ENCODE assay signal across 9 cellular contexts in the genomic region with DNA sequence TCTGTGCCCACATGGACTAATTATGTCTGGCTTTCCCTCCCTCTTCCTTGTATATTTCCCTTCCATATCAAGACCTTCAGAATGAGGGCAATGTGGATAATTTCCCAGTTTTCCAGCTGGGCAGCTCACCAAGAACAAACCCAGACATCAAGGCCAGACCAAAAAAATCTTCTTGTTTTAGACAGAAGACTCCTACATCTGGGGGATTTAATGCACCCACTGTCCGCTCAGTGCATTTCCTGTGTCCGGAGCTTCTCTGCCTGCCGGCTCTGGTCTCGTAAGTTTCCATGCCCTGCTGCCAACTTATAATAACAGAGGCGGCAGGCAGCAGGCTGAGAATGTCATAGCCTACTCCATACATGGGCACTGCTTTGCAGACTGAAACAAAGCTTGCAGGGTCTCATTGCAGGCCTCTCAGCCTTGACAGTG.
DNase-seq lines count a peak whose midpoint lies in the region; ATAC-seq, FAIRE-seq and TF ChIP-seq lines count a peak whose summit lies in the region.
"Had no signal": no experiment of that assay in that cellular context is flagged by ENCODE, and none has a peak within 500 bp of the region (broad histone marks: within the 10 kb centered on the region; RNA-seq: fewer than 3 reads in every experiment).

No MANE protein-coding gene starts in this region.

- H3K27me3 ChIP-seq in liver (ENCODE audit: control insufficient read depth in 4 of 4, insufficient read depth in 4 of 4, low read length in 3 of 4) (no peaks in the 10 kb centered on the region), HepG2 (ENCODE audit: control insufficient read depth in 1 of 2, insufficient read depth in 2 of 2, low read length in 2 of 2) (no peaks in the 10 kb centered on the region)

- H3K4me1 ChIP-seq in liver (ENCODE audit: control insufficient read depth in 4 of 4, insufficient read depth in 4 of 4, low read length in 3 of 4), result peaks cover 2 to 41% (median 25%) of the 10 kb centered on the region in 4 donors
- peaks cover 36% of the 10 kb centered on the region for H3K4me1 ChIP-seq in HepG2 (ENCODE audit: insufficient read depth, low read length)

- intact Hi-C loops in HepG2 (cut with micrococcal nuclease; ENCODE audit: unreplicated experiment), result no loop called here

- BruUV-seq in HepG2 (replicated peaks; lab: Mats Ljungman, UMichigan), result no TSS peak

- TF ChIP-seq EP300 in HepG2 (IDR thresholded peaks at IDR 0.05; ENCODE audit: low read depth in 2 of 2, low read length in 2 of 2) (no peak), HepG2 (CRISPR knock-in tag; IDR thresholded peaks at IDR 0.05; ENCODE audit: borderline replicate concordance) (no peak)

- H3K4me2 ChIP-seq in HepG2 (ENCODE audit: low read depth, low read length), result no peak overlapping the region

- WGBS in liver, result 78% methylated on average over 5 of the region's 5 CpGs
- 97% methylated on average over 5 of the region's 5 CpGs for WGBS in HepG2 (ENCODE audit: low lambda C conversion rate)

- in situ Hi-C loops in HepG2 (cut with HindIII; ENCODE audit: extremely low pct_ligation_motif_present, low pct_unique_long_range_greater_than_20kb), result no loop called here

- H3K79me2 ChIP-seq in HepG2 (ENCODE audit: insufficient read depth, low read length), result no peaks in the 10 kb centered on the region

- H2AFZ ChIP-seq in HepG2 (ENCODE audit: low read length), result no peak overlapping the region

- TF ChIP-seq RAD21 in liver (IDR thresholded peaks at IDR 0.05) (peak in 1 of 2 donors; percentile 9), HepG2 (CRISPR knock-in tag; IDR thresholded peaks at IDR 0.05) (no peak)

- peaks cover 0 to 10% (median 2%) of the 10 kb centered on the region in 4 donors for H3K9me3 ChIP-seq in liver (ENCODE audit: control insufficient read depth in 4 of 4, low read length in 3 of 4)
- peaks cover 10% of the 10 kb centered on the region for H3K9me3 ChIP-seq in HepG2 (ENCODE audit: low read length)

- H3K36me3 ChIP-seq in liver (ENCODE audit: control insufficient read depth in 4 of 4, insufficient read depth in 3 of 4, low read depth in 1 of 4, low read length in 3 of 4) (peaks cover 0 to 8% (median 2%) of the 10 kb centered on the region in 4 donors), HepG2 (replicated peaks in 1 of 2; ENCODE audit: control insufficient read depth in 1 of 2, insufficient read depth in 2 of 2, low read length in 2 of 2) (0 out of 5 replicates have a peak, but pooled peaks cover 0 to 1% of the 10 kb centered on the region in 2 experiments)

- ATAC-seq in HepG2 (no peak), omental fat pad (ENCODE audit: low FRiP score) (peak; percentile 52), GM18861 (IDR thresholded peaks at IDR 0.05; ENCODE audit: unreplicated experiment) (no peak)

- H3K9ac ChIP-seq in liver (ENCODE audit: low read depth in 1 of 2, low read length in 2 of 2), result no peak overlapping the region
- H3K9ac ChIP-seq in HepG2 (ENCODE audit: insufficient read depth, low read depth, low read length), result no peak overlapping the region

- no peak overlapping the region for H3K4me3 ChIP-seq in liver (ENCODE audit: low read depth in 1 of 3, low read length in 3 of 3)
- no peak overlapping the region for H3K4me3 ChIP-seq in HepG2 (replicated peaks in 1 of 3; ENCODE audit: insufficient read depth in 1 of 3, low read depth in 2 of 3, low read length in 3 of 3)
- no peak overlapping the region for H3K4me3 ChIP-seq in foreskin fibroblast (ENCODE audit: low read depth in 1 of 2, low read length in 2 of 2)

- FAIRE-seq in HepG2 (lab: Jason Lieb, UNC), result no peak

- H4K20me1 ChIP-seq in HepG2 (ENCODE audit: insufficient read depth, low read length), result no peaks in the 10 kb centered on the region

- TF ChIP-seq POLR2A in HepG2 (IDR thresholded peaks at IDR 0.05; ENCODE audit: insufficient read depth in 1 of 2, low read depth in 2 of 2, low read length in 2 of 2), result no peak

- no peak for TF ChIP-seq CTCF in liver (IDR thresholded peaks at IDR 0.05; ENCODE audit: low read depth, low read length, missing input control)
- TF ChIP-seq CTCF in HepG2 (CRISPR knock-in tag; IDR thresholded peaks at IDR 0.05), result no peak
- no peak for TF ChIP-seq CTCF in foreskin fibroblast (IDR thresholded peaks at IDR 0.05; ENCODE audit: low read depth, low read length)
- no peak for TF ChIP-seq CTCF in omental fat pad (IDR thresholded peaks at IDR 0.05)

- POLR2A ChIA-PET in HepG2 (lab: Yijun Ruan, JAX), result no interaction called here

- H3K27ac ChIP-seq in liver (ENCODE audit: low read depth in 1 of 2, low read length in 2 of 2) (peak overlapping the region; percentile 64 to 70), HepG2 (ENCODE audit: extremely low read length, insufficient read depth, low read length) (no peak overlapping the region)

- CTCF ChIA-PET in HepG2 (lab: Yijun Ruan, JAX; ENCODE audit: low intra/inter-chr PET ratio, low total read pairs), result no interaction called here

- DNase-seq in HepG2 (ENCODE audit: low spot score) (no peak), foreskin fibroblast (peak; percentile 17 to 49), omental fat pad (ENCODE audit: low spot score) (no peak), NCI-H2081 treated with DMSO at 0.1 percent for 48 hours (lab: John Stamatoyannopoulos, UW) (no peak), AG08396 (ENCODE audit: low spot score) (no peak), NCI-H2171 treated with DMSO at 0.1 percent for 48 hours (lab: John Stamatoyannopoulos, UW) (no peak)
- DNase-seq: stimulated activated CD4-positive, alpha-beta T cell treated with anti-CD3 and anti-CD28 coated beads, Interleukin-4, amount 100 ng/mL, for 24 hours had no signal

TF ChIP-seq in liver, 16 proteins besides CTCF, POLR2A, EP300 and RAD21:
- TF ChIP-seq, protein P1, sequence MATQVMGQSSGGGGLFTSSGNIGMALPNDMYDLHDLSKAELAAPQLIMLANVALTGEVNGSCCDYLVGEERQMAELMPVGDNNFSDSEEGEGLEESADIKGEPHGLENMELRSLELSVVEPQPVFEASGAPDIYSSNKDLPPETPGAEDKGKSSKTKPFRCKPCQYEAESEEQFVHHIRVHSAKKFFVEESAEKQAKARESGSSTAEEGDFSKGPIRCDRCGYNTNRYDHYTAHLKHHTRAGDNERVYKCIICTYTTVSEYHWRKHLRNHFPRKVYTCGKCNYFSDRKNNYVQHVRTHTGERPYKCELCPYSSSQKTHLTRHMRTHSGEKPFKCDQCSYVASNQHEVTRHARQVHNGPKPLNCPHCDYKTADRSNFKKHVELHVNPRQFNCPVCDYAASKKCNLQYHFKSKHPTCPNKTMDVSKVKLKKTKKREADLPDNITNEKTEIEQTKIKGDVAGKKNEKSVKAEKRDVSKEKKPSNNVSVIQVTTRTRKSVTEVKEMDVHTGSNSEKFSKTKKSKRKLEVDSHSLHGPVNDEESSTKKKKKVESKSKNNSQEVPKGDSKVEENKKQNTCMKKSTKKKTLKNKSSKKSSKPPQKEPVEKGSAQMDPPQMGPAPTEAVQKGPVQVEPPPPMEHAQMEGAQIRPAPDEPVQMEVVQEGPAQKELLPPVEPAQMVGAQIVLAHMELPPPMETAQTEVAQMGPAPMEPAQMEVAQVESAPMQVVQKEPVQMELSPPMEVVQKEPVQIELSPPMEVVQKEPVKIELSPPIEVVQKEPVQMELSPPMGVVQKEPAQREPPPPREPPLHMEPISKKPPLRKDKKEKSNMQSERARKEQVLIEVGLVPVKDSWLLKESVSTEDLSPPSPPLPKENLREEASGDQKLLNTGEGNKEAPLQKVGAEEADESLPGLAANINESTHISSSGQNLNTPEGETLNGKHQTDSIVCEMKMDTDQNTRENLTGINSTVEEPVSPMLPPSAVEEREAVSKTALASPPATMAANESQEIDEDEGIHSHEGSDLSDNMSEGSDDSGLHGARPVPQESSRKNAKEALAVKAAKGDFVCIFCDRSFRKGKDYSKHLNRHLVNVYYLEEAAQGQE (IDR thresholded peaks at IDR 0.05), result peak; percentile 56
- TF ChIP-seq NR2F2 (IDR thresholded peaks at IDR 0.05) (peak; percentile 28), EGR1 (IDR thresholded peaks at IDR 0.05; ENCODE audit: low read depth in 2 of 2) (no peak)

TF ChIP-seq in HepG2, 621 proteins besides CTCF, POLR2A, EP300 and RAD21:
- no peak for TF ChIP-seq MTF1 (CRISPR knock-in tag; IDR thresholded peaks at IDR 0.05)
- TF ChIP-seq MBD4 (IDR thresholded peaks at IDR 0.05; ENCODE audit: borderline replicate concordance, low read length), result no peak
- no peak for TF ChIP-seq ZNF572 (CRISPR knock-in tag; IDR thresholded peaks at IDR 0.05)
- TF ChIP-seq NR2F6 (IDR thresholded peaks at IDR 0.05), result no peak
- TF ChIP-seq NR2F6 (CRISPR knock-in tag; IDR thresholded peaks at IDR 0.05), result no peak
- TF ChIP-seq PCBP1 (IDR thresholded peaks at IDR 0.05; ENCODE audit: borderline replicate concordance, low read depth, low read length), result no peak
- TF ChIP-seq ZKSCAN1 (IDR thresholded peaks at IDR 0.05; ENCODE audit: low read length), result no peak

Comparison
In these comparisons a context has a peak if more than half of its experiments do, and no peak if none do; other contexts are left out.
1. DNase-seq: peak in foreskin fibroblast (2 of 2); none in HepG2 (single experiment), omental fat pad (single experiment), NCI-H2081 treated with DMSO at 0.1 percent for 48 hours (single experiment), AG08396 (single experiment) and NCI-H2171 treated with DMSO at 0.1 percent for 48 hours (single experiment).